In genomic region chr20:32976746-32977145, GRCh38 we compare ENCODE assay signal across 21 cellular contexts. TPM values are rescaled to one million over a fixed set of nuclear protein-coding genes. Genes with fewer than 3 reads are reported as not detected.
DNase-seq lines count a peak whose midpoint lies in the region; ATAC-seq and TF ChIP-seq lines count a peak whose summit lies in the region.
"Had no signal": no experiment of that assay in that cellular context is flagged by ENCODE, and none has a peak within 500 bp of the region (broad histone marks: within the 10 kb centered on the region; RNA-seq: fewer than 3 reads in every experiment).

No MANE protein-coding gene starts in this region.

- H3K4me3 ChIP-seq in CD4-positive, CD25-positive, alpha-beta regulatory T cell (ENCODE audit: low read depth, low read length) = no peak overlapping the region
- no peak overlapping the region for H3K4me3 ChIP-seq in WERI-Rb-1 (ENCODE audit: low read depth, low read length)
- H3K4me3 ChIP-seq: gastrocnemius medialis, GM23248 had no signal

- no peaks in the 10 kb centered on the region for H3K27me3 ChIP-seq in CD4-positive, CD25-positive, alpha-beta regulatory T cell (ENCODE audit: control insufficient read depth, insufficient read depth, low read length)
- no peaks in the 10 kb centered on the region for H3K27me3 ChIP-seq in WERI-Rb-1 (ENCODE audit: insufficient read depth, low read depth, severe bottlenecking)
- H3K27me3 ChIP-seq: gastrocnemius medialis had no signal

- peaks cover 6 to 41% (median 16%) of the 10 kb centered on the region in 4 donors for H3K4me1 Mint-ChIP-seq in CD4-positive, CD25-positive, alpha-beta regulatory T cell

- peaks cover 0 to 16% (median 0%) of the 10 kb centered on the region in 7 donors for H3K9me3 Mint-ChIP-seq in CD4-positive, CD25-positive, alpha-beta regulatory T cell
- H3K9me3 Mint-ChIP-seq: dendritic cell treated with granulocyte-macrophage colony-stimulating factor and Interleukin-4, amounts not matched to agents 40 ng/mL and 50 ng/mL, for 4 days had no signal

- no peaks in the 10 kb centered on the region for H3K27me3 Mint-ChIP-seq in CD4-positive, CD25-positive, alpha-beta regulatory T cell
- H3K27me3 Mint-ChIP-seq: dendritic cell treated with granulocyte-macrophage colony-stimulating factor and Interleukin-4, amounts not matched to agents 40 ng/mL and 50 ng/mL, for 4 days had no signal

- peaks cover 5% of the 10 kb centered on the region for H3K36me3 Mint-ChIP-seq in CD4-positive, CD25-positive, alpha-beta regulatory T cell
- H3K36me3 Mint-ChIP-seq: brain had no signal

- H3K36me3 ChIP-seq in CD4-positive, CD25-positive, alpha-beta regulatory T cell (ENCODE audit: control insufficient read depth, insufficient read depth, low read length) = no peaks in the 10 kb centered on the region
- no peaks in the 10 kb centered on the region for H3K36me3 ChIP-seq in WERI-Rb-1
- H3K36me3 ChIP-seq: gastrocnemius medialis had no signal

- DNase-seq in SIG-M5 treated with dmso at 0.1 percent for 504 hours (lab: John Stamatoyannopoulos, UW; ENCODE audit: unreplicated experiment) (peak; percentile 12), SIG-M5 (lab: John Stamatoyannopoulos, UW) (no peak), WERI-Rb-1 (no peak), islet precursor cell (peak; percentile 48), NCI-H226 (no peak), cerebellar nuclear complex (lab: John Stamatoyannopoulos, UW) (no peak)
- peak in 1 of 3 donors; percentile 51 for DNase-seq in CD4-positive, CD25-positive, alpha-beta regulatory T cell
- DNase-seq: activated CD4-positive, alpha-beta T cell treated with anti-CD3 and anti-CD28 coated beads, Interleukin-2, amount 50 U/mL, for 48 hours; activated gamma-delta T cell treated with Interleukin-2 at 50 U/mL for 16 hours; DMS53; erythroblast; gastrocnemius medialis; GM23248; NCI-H1092; SK-N-SH; small intestine had no signal

- peak overlapping the region; percentile 79 to 94 (median 89) for H3K27ac Mint-ChIP-seq in CD4-positive, CD25-positive, alpha-beta regulatory T cell
- H3K27ac Mint-ChIP-seq: dendritic cell treated with granulocyte-macrophage colony-stimulating factor and Interleukin-4, amounts not matched to agents 40 ng/mL and 50 ng/mL, for 4 days had no signal

- peaks cover 44% of the 10 kb centered on the region for H3K4me1 ChIP-seq in CD4-positive, CD25-positive, alpha-beta regulatory T cell (ENCODE audit: control insufficient read depth, insufficient read depth, low read length, poor library complexity, severe bottlenecking)
- H3K4me1 ChIP-seq: gastrocnemius medialis had no signal

- peak overlapping the region; percentile 25 for H3K27ac ChIP-seq in CD4-positive, CD25-positive, alpha-beta regulatory T cell (ENCODE audit: insufficient read depth, low read length, poor library complexity, severe bottlenecking)
- peak overlapping the region; percentile 100 for H3K27ac ChIP-seq in WERI-Rb-1
- H3K27ac ChIP-seq: 22Rv1, gastrocnemius medialis, GM23248 had no signal

- H3K9me3 ChIP-seq in CD4-positive, CD25-positive, alpha-beta regulatory T cell (ENCODE audit: control insufficient read depth in 2 of 2, low read length in 2 of 2) = peaks cover 0 to 10% of the 10 kb centered on the region in 2 experiments
- H3K9me3 ChIP-seq in WERI-Rb-1 (ENCODE audit: severe bottlenecking) = peaks cover 20% of the 10 kb centered on the region
- H3K9me3 ChIP-seq: gastrocnemius medialis, SK-N-SH had no signal

- TF ChIP-seq CTCF in WERI-Rb-1 (IDR thresholded peaks at IDR 0.05; ENCODE audit: low read depth, low read length) = no peak

- H3K4me3 Mint-ChIP-seq in CD4-positive, CD25-positive, alpha-beta regulatory T cell = peak overlapping the region in 2 of 4 donors; percentile 55 to 57
- H3K4me3 Mint-ChIP-seq: brain; dendritic cell treated with granulocyte-macrophage colony-stimulating factor and Interleukin-4, amounts not matched to agents 40 ng/mL and 50 ng/mL, for 4 days had no signal

- no peak for ATAC-seq in CD4-positive, CD25-positive, alpha-beta regulatory T cell (ENCODE audit: low read depth in 2 of 2)
- no peak for ATAC-seq in GM19328 (IDR thresholded peaks at IDR 0.05; ENCODE audit: unreplicated experiment)
- ATAC-seq: gastrocnemius medialis had no signal

RNA-seq across cellular contexts. Expression of gene SUN5, which starts 27.5 kb away (rescaled TPM):
- total RNA-seq in CD4-positive, CD25-positive, alpha-beta regulatory T cell = not detected
- not detected for polyA plus RNA-seq in CD4-positive, CD25-positive, alpha-beta regulatory T cell
- total RNA-seq: gastrocnemius medialis, GM23248 had no signal
- polyA plus RNA-seq: BJ, GM23248, SK-N-SH, small intestine had no signal

RNA-seq across cellular contexts. Expression of gene BPIFB2, which starts 30.8 kb away (rescaled TPM):
- total RNA-seq in CD4-positive, CD25-positive, alpha-beta regulatory T cell = not detected
- not detected for polyA plus RNA-seq in CD4-positive, CD25-positive, alpha-beta regulatory T cell
- total RNA-seq: gastrocnemius medialis, GM23248 had no signal
- polyA plus RNA-seq: BJ, GM23248, SK-N-SH, small intestine had no signal

RNA-seq across cellular contexts. Expression of gene BPIFB6, which starts 54.7 kb away (rescaled TPM):
- not detected for total RNA-seq in CD4-positive, CD25-positive, alpha-beta regulatory T cell
- polyA plus RNA-seq in CD4-positive, CD25-positive, alpha-beta regulatory T cell = not detected
- total RNA-seq: gastrocnemius medialis, GM23248 had no signal
- polyA plus RNA-seq: BJ, GM23248, SK-N-SH, small intestine had no signal

Comparison
In these comparisons a context has a peak if more than half of its experiments do, and no peak if none do; other contexts are left out.
1. DNase-seq: peak in SIG-M5 treated with dmso at 0.1 percent for 504 hours (single experiment) and islet precursor cell (single experiment); none in SIG-M5 (single experiment), WERI-Rb-1 (single experiment), NCI-H226 (single experiment) and cerebellar nuclear complex (0 of 2).